In genomic region chr9:8733096-8733954, GRCh38 we compare ENCODE assay signal across 9 cellular contexts.
A peak's percentile ranks its signal among the peaks of the same experiment; 100 is the strongest.
DNase-seq lines count a peak whose midpoint lies in the region; ATAC-seq, FAIRE-seq and TF ChIP-seq lines count a peak whose summit lies in the region.
"Had no signal": no experiment of that assay in that cellular context is flagged by ENCODE, and none has a peak within 500 bp of the region (broad histone marks: within the 10 kb centered on the region; RNA-seq: fewer than 3 reads in every experiment).

No MANE protein-coding gene starts in this region.

- H3K27ac ChIP-seq in kidney (ENCODE audit: low read depth in 2 of 2, low read length in 2 of 2) (no peak overlapping the region), thoracic aorta (peak overlapping the region in 1 of 2 donors; percentile 1)
- H3K27ac ChIP-seq in effector memory CD4-positive, alpha-beta T cell (ENCODE audit: insufficient read depth, low read length, poor library complexity, severe bottlenecking) = no peak overlapping the region

- DNase-seq in NCI-H2081 treated with DMSO at 0.1 percent for 48 hours (lab: John Stamatoyannopoulos, UW) (peak; percentile 46), cerebellar nuclear complex (lab: John Stamatoyannopoulos, UW) (peak; percentile 55 to 68), kidney (peak; percentile 77), thoracic aorta (ENCODE audit: low spot score) (no peak)
- DNase-seq in effector memory CD4-positive, alpha-beta T cell = no peak
- no peak for DNase-seq in activated naive CD4-positive, alpha-beta T cell treated with anti-CD3 and anti-CD28 coated beads for 36 hours

- H3K9me3 ChIP-seq in kidney (ENCODE audit: control insufficient read depth in 1 of 2, low read length in 2 of 2) = no peaks in the 10 kb centered on the region
- no peaks in the 10 kb centered on the region for H3K9me3 ChIP-seq in thoracic aorta
- no peaks in the 10 kb centered on the region for H3K9me3 ChIP-seq in effector memory CD4-positive, alpha-beta T cell (ENCODE audit: control insufficient read depth, low read length)

- H3K27me3 Mint-ChIP-seq in activated naive CD4-positive, alpha-beta T cell treated with anti-CD3 and anti-CD28 coated beads for 36 hours (ENCODE audit: low read depth) = peaks cover 13% of the 10 kb centered on the region

- FAIRE-seq in kidney (lab: Jason Lieb, UNC) = no peak
- FAIRE-seq: colon had no signal

- TF ChIP-seq CTCF in kidney (IDR thresholded peaks at IDR 0.05; ENCODE audit: borderline replicate concordance, extremely low read depth, insufficient read depth) = no peak
- TF ChIP-seq CTCF in thoracic aorta (IDR thresholded peaks at IDR 0.05) = no peak

- no peak for ATAC-seq in thoracic aorta (ENCODE audit: insufficient number of reproducible peaks, low FRiP score, low read depth)
- no peak for ATAC-seq in HG03039 (IDR thresholded peaks at IDR 0.05; ENCODE audit: unreplicated experiment)
- ATAC-seq in GM19324 (IDR thresholded peaks at IDR 0.05; ENCODE audit: low FRiP score, unreplicated experiment) = no peak

- H3K36me3 Mint-ChIP-seq in activated naive CD4-positive, alpha-beta T cell treated with anti-CD3 and anti-CD28 coated beads for 36 hours (ENCODE audit: low read depth) = no peaks in the 10 kb centered on the region

- no peaks in the 10 kb centered on the region for H3K9me3 Mint-ChIP-seq in activated naive CD4-positive, alpha-beta T cell treated with anti-CD3 and anti-CD28 coated beads for 36 hours

- H3K4me1 Mint-ChIP-seq in activated naive CD4-positive, alpha-beta T cell treated with anti-CD3 and anti-CD28 coated beads for 36 hours (ENCODE audit: low read depth) = no peaks in the 10 kb centered on the region

- no peaks in the 10 kb centered on the region for H3K27me3 ChIP-seq in thoracic aorta (replicated peaks; ENCODE audit: insufficient read depth)
- H3K27me3 ChIP-seq in effector memory CD4-positive, alpha-beta T cell (replicated peaks; ENCODE audit: control insufficient read depth, insufficient read depth, low read length, poor library complexity, severe bottlenecking) = no peaks in the 10 kb centered on the region

- CTCF ChIA-PET in activated naive CD4-positive, alpha-beta T cell treated with anti-CD3 and anti-CD28 coated beads for 36 hours (lab: Charles Lee) = no interaction called here

- intact Hi-C loops in kidney (cut with DNase I) = no loop called here
- intact Hi-C loops in activated naive CD4-positive, alpha-beta T cell treated with anti-CD3 and anti-CD28 coated beads for 36 hours (cut with micrococcal nuclease) = no loop called here

- H3K4me1 ChIP-seq in kidney (ENCODE audit: control insufficient read depth in 1 of 2, insufficient read depth in 1 of 2, low read depth in 1 of 2, low read length in 2 of 2) (peaks cover 0 to 8% of the 10 kb centered on the region in 2 donors), thoracic aorta (ENCODE audit: control insufficient read depth in 1 of 2, low read depth in 2 of 2) (peaks cover 0 to 16% of the 10 kb centered on the region in 2 donors)
- no peaks in the 10 kb centered on the region for H3K4me1 ChIP-seq in effector memory CD4-positive, alpha-beta T cell (ENCODE audit: control insufficient read depth, insufficient read depth, low read length, poor library complexity, severe bottlenecking)

- no peak overlapping the region for H3K27ac Mint-ChIP-seq in activated naive CD4-positive, alpha-beta T cell treated with anti-CD3 and anti-CD28 coated beads for 36 hours

- H3K36me3 ChIP-seq in kidney (ENCODE audit: control insufficient read depth in 1 of 2, insufficient read depth in 2 of 2, low read length in 2 of 2) = no peaks in the 10 kb centered on the region
- H3K36me3 ChIP-seq in thoracic aorta = no peaks in the 10 kb centered on the region
- no peaks in the 10 kb centered on the region for H3K36me3 ChIP-seq in effector memory CD4-positive, alpha-beta T cell (ENCODE audit: control insufficient read depth, insufficient read depth, low read length)

- H3K9ac ChIP-seq in kidney (ENCODE audit: low read length in 2 of 2) = peak overlapping the region in 1 of 2 donors; percentile 38

- H3K4me3 Mint-ChIP-seq in activated naive CD4-positive, alpha-beta T cell treated with anti-CD3 and anti-CD28 coated beads for 36 hours = no peak overlapping the region

- H3K4me3 ChIP-seq in kidney (ENCODE audit: low read length in 2 of 2) (peak overlapping the region; percentile 15 to 28), thoracic aorta (peak overlapping the region; percentile 60)
- no peak overlapping the region for H3K4me3 ChIP-seq in effector memory CD4-positive, alpha-beta T cell (ENCODE audit: insufficient read depth, low read depth, low read length, poor library complexity, severe bottlenecking)

Comparison
In these comparisons a context has a peak if more than half of its experiments do, and no peak if none do; other contexts are left out.
1. DNase-seq: peak in NCI-H2081 treated with DMSO at 0.1 percent for 48 hours (single experiment), cerebellar nuclear complex (2 of 2) and kidney (single experiment); none in thoracic aorta (single experiment), effector memory CD4-positive, alpha-beta T cell (0 of 3) and activated naive CD4-positive, alpha-beta T cell treated with anti-CD3 and anti-CD28 coated beads for 36 hours (single experiment).